Comparison of ENCODE assay signal across 14 cellular contexts in the genomic region with DNA sequence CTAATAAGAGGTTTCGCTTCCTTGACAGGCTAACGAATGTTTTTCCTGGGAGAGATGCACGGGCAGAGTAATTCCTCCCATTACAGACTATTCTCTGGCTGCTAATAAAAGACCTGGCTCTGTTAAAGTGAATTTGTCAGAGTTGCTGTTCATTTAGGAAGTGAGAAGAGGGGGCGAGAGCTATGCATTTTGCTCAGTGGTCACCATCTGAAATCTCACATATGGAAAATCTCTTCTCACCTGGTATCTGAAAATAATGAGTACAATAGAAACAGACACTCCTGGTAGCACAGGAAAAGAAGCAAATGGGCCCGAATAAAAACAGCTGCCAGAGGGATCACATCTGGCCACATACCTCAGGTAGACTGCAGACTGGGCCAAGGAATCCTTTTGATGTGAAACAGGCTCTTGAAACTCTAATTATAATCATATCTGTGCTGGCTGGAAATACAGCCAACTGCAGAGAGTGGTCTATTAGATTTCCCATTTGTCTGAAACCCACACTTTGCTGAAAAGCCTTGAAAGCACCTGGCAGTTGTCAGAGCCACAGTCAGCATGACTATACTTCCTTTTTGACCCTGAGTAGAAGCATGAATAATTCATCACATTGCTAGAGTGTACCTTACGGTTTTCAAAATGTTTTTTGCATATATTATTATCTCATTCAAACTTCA. TPM values are rescaled to one million over a fixed set of nuclear protein-coding genes. Genes with fewer than 3 reads are reported as not detected.
DNase-seq lines count a peak whose midpoint lies in the region; ATAC-seq, FAIRE-seq and TF ChIP-seq lines count a peak whose summit lies in the region.
"Had no signal": no experiment of that assay in that cellular context is flagged by ENCODE, and none has a peak within 500 bp of the region (broad histone marks: within the 10 kb centered on the region; RNA-seq: fewer than 3 reads in every experiment).

No MANE protein-coding gene starts in this region.

- no peaks in the 10 kb centered on the region for H3K27me3 ChIP-seq in BLaER1 treated with 17β-estradiol and CSF1 and Interleukin-3, amounts not matched to agents 10 nM and 100 nM
- H3K27me3 ChIP-seq in bronchial epithelial cell (ENCODE audit: control insufficient read depth, insufficient read depth, low read length), result no peaks in the 10 kb centered on the region
- H3K27me3 ChIP-seq: BE2C, dorsolateral prefrontal cortex, sigmoid colon had no signal

- H3K9me3 ChIP-seq in BLaER1 treated with 17β-estradiol and CSF1 and Interleukin-3, amounts not matched to agents 10 nM and 100 nM (replicated peaks in 1 of 11), result no peaks in the 10 kb centered on the region
- H3K9me3 ChIP-seq: BE2C, sigmoid colon had no signal

- peaks cover 0 to 4% (median 0%) of the 10 kb centered on the region in 11 experiments; a peak in 2 of 22 replicates for H4K20me1 ChIP-seq in BLaER1 treated with 17β-estradiol and CSF1 and Interleukin-3, amounts not matched to agents 10 nM and 100 nM

- ATAC-seq in GM18502 (IDR thresholded peaks at IDR 0.05; ENCODE audit: poor library complexity, unreplicated experiment) (peak; percentile 54), GM18520 (IDR thresholded peaks at IDR 0.05; ENCODE audit: unreplicated experiment) (no peak)

- H3K4me1 ChIP-seq in BLaER1 treated with 17β-estradiol and CSF1 and Interleukin-3, amounts not matched to agents 10 nM and 100 nM, result peaks cover 15 to 32% (median 22%) of the 10 kb centered on the region in 10 experiments
- H3K4me1 ChIP-seq: BE2C, sigmoid colon had no signal

- H3K9ac ChIP-seq in BLaER1 treated with 17β-estradiol and CSF1 and Interleukin-3, amounts not matched to agents 10 nM and 100 nM, result no peak overlapping the region

- H3K27ac ChIP-seq in BLaER1 treated with 17β-estradiol and CSF1 and Interleukin-3, amounts not matched to agents 10 nM and 100 nM, result no peak overlapping the region
- H3K27ac ChIP-seq: dorsolateral prefrontal cortex, sigmoid colon had no signal

- DNase-seq in HT1080 (ENCODE audit: low read depth) (peak; percentile 24), bronchial epithelial cell (ENCODE audit: low read depth) (peak; percentile 15), NCI-H446 treated with DMSO at 0.1 percent for 48 hours (lab: John Stamatoyannopoulos, UW) (no peak), SKM-1 (lab: John Stamatoyannopoulos, UW; ENCODE audit: unreplicated experiment) (no peak), frontal cortex (ENCODE audit: low spot score in 2 of 2) (no peak)
- DNase-seq: amniotic stem cell, BE2C, dorsolateral prefrontal cortex, GOT3, sigmoid colon had no signal

- peaks cover 0 to 19% (median 0%) of the 10 kb centered on the region in 11 experiments; a peak in 4 of 22 replicates for H3K36me3 ChIP-seq in BLaER1 treated with 17β-estradiol and CSF1 and Interleukin-3, amounts not matched to agents 10 nM and 100 nM
- no peaks in the 10 kb centered on the region for H3K36me3 ChIP-seq in bronchial epithelial cell (ENCODE audit: control insufficient read depth, insufficient read depth, low read length)
- H3K36me3 ChIP-seq: BE2C, sigmoid colon had no signal

- no peak for TF ChIP-seq CTCF in bronchial epithelial cell (IDR thresholded peaks at IDR 0.05; ENCODE audit: insufficient read depth, low read length, severe bottlenecking)

- H3K4me2 ChIP-seq in BLaER1 treated with 17β-estradiol and CSF1 and Interleukin-3, amounts not matched to agents 10 nM and 100 nM, result peak overlapping the region in 8 of 11 experiments; percentile 4 to 59 (median 37); a peak in 11 of 22 replicates

- FAIRE-seq in bronchial epithelial cell (lab: Jason Lieb, UNC), result no peak
- no peak for FAIRE-seq in frontal cortex (lab: Jason Lieb, UNC)

- no peak overlapping the region for H3K4me3 ChIP-seq in BLaER1 treated with 17β-estradiol and CSF1 and Interleukin-3, amounts not matched to agents 10 nM and 100 nM
- H3K4me3 ChIP-seq in bronchial epithelial cell (ENCODE audit: low read depth, low read length), result no peak overlapping the region
- H3K4me3 ChIP-seq: dorsolateral prefrontal cortex, sigmoid colon had no signal

RNA-seq across cellular contexts. Expression of a gene that starts 33.6 kb away (rescaled TPM):
- 0.79 and 1.4 TPM in 2 replicates for total RNA-seq in HT1080 (2014; rRNA removed; shearing (Covaris generic))
- polyA plus RNA-seq in HT1080 (2015; cell fraction: cytosol; rRNA removed), result 4.6 and 7.6 TPM in 2 replicates
- polyA plus RNA-seq in HT1080 (2015; cell fraction: nucleus; rRNA removed), result 6.5 and 8.0 TPM in 2 replicates
- total RNA-seq in bronchial epithelial cell (not detected in 2 replicates), frontal cortex (3.7 TPM)
- total RNA-seq: fibroblast of villous mesenchyme had no signal

Comparison
In these comparisons a context has a peak if more than half of its experiments do, and no peak if none do; other contexts are left out.
1. DNase-seq: peak in HT1080 (single experiment) and bronchial epithelial cell (single experiment); none in NCI-H446 treated with DMSO at 0.1 percent for 48 hours (single experiment), SKM-1 (single experiment) and frontal cortex (0 of 2).